1 cellular context compared by ENCODE assay signal in the genomic region with DNA sequence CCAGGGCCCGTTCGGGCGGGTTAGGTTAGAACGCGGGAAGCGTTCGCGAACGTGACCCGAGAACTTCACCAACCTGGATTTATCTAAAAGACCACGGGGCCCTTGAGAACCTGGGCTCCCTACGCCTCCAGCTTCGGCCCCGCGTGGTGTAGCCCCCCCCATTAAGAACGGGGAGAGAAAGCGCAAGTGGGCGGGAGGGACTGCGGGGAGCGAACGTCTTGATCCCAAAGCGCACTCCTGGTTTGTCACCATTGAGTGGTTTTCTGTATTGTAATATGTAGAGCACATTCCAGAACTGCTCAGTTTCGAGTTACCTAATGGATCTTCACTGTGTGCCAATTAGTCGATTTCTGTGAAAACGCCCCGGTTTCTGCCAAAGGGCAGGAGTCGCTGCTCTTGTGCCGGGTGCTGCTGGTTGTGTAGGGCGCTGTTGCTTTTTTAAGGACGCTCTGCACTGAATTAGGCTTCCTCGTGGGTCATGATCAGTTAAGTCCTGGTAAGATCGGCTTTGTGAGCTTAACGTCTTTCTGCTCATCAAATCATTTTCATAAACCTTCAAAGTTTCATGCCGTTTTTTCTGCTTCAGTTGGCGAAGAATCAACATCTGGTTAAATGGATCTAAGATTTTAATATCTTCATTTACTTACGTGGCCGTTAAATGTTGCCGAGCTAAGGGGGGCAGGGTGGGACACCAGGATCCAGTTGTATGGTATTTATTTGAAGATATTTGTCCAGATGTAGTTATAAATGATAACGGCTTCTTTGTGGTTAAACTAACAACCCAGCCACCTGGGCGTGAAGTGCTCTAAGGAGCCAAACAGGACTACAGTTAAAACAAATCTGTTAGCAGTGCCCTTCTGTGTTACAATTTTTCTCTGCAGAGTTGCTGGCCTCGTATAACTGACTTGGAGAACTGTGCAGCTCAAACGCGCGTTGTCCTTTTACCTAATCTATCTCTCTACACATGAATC.
A peak's percentile ranks its signal among the peaks of the same experiment; 100 is the strongest.
TF ChIP-seq lines count a peak whose summit lies in the region.

No MANE protein-coding gene starts in this region.

TF ChIP-seq in HepG2, 621 proteins besides CTCF, POLR2A, EP300 and RAD21 (continued from another document and continues in another):
- TF ChIP-seq, protein P1, sequence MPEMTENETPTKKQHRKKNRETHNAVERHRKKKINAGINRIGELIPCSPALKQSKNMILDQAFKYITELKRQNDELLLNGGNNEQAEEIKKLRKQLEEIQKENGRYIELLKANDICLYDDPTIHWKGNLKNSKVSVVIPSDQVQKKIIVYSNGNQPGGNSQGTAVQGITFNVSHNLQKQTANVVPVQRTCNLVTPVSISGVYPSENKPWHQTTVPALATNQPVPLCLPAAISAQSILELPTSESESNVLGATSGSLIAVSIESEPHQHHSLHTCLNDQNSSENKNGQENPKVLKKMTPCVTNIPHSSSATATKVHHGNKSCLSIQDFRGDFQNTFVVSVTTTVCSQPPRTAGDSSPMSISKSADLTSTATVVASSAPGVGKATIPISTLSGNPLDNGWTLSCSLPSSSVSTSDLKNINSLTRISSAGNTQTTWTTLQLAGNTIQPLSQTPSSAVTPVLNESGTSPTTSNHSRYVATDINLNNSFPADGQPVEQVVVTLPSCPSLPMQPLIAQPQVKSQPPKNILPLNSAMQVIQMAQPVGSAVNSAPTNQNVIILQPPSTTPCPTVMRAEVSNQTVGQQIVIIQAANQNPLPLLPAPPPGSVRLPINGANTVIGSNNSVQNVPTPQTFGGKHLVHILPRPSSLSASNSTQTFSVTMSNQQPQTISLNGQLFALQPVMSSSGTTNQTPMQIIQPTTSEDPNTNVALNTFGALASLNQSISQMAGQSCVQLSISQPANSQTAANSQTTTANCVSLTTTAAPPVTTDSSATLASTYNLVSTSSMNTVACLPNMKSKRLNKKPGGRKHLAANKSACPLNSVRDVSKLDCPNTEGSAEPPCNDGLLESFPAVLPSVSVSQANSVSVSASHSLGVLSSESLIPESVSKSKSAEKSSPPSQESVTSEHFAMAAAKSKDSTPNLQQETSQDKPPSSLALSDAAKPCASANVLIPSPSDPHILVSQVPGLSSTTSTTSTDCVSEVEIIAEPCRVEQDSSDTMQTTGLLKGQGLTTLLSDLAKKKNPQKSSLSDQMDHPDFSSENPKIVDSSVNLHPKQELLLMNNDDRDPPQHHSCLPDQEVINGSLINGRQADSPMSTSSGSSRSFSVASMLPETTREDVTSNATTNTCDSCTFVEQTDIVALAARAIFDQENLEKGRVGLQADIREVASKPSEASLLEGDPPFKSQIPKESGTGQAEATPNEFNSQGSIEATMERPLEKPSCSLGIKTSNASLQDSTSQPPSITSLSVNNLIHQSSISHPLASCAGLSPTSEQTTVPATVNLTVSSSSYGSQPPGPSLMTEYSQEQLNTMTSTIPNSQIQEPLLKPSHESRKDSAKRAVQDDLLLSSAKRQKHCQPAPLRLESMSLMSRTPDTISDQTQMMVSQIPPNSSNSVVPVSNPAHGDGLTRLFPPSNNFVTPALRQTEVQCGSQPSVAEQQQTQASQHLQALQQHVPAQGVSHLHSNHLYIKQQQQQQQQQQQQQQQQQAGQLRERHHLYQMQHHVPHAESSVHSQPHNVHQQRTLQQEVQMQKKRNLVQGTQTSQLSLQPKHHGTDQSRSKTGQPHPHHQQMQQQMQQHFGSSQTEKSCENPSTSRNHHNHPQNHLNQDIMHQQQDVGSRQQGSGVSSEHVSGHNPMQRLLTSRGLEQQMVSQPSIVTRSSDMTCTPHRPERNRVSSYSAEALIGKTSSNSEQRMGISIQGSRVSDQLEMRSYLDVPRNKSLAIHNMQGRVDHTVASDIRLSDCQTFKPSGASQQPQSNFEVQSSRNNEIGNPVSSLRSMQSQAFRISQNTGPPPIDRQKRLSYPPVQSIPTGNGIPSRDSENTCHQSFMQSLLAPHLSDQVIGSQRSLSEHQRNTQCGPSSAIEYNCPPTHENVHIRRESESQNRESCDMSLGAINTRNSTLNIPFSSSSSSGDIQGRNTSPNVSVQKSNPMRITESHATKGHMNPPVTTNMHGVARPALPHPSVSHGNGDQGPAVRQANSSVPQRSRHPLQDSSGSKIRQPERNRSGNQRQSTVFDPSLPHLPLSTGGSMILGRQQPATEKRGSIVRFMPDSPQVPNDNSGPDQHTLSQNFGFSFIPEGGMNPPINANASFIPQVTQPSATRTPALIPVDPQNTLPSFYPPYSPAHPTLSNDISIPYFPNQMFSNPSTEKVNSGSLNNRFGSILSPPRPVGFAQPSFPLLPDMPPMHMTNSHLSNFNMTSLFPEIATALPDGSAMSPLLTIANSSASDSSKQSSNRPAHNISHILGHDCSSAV (CRISPR knock-in tag; IDR thresholded peaks at IDR 0.05; ENCODE audit: borderline replicate concordance): no peak
- TF ChIP-seq PRMT3 (CRISPR knock-in tag; IDR thresholded peaks at IDR 0.05; ENCODE audit: borderline replicate concordance, low read depth) (no peak), ZBTB1 (CRISPR knock-in tag; IDR thresholded peaks at IDR 0.05; ENCODE audit: borderline replicate concordance) (no peak), CHD2 (IDR thresholded peaks at IDR 0.05; ENCODE audit: low read depth, low read length) (no peak), ZSCAN22 (CRISPR knock-in tag; IDR thresholded peaks at IDR 0.05) (no peak), ZFP91 (CRISPR knock-in tag; IDR thresholded peaks at IDR 0.05; ENCODE audit: borderline replicate concordance) (0 out of 2 replicates have a peak, but pooled peaks have one; percentile 11), SRY (CRISPR knock-in tag; IDR thresholded peaks at IDR 0.05) (no peak), ZBTB37 (CRISPR knock-in tag; IDR thresholded peaks at IDR 0.05) (no peak), ZBTB40 (IDR thresholded peaks at IDR 0.05) (no peak), ZBTB40 (CRISPR knock-in tag; IDR thresholded peaks at IDR 0.05) (no peak)
- TF ChIP-seq, protein P2, sequence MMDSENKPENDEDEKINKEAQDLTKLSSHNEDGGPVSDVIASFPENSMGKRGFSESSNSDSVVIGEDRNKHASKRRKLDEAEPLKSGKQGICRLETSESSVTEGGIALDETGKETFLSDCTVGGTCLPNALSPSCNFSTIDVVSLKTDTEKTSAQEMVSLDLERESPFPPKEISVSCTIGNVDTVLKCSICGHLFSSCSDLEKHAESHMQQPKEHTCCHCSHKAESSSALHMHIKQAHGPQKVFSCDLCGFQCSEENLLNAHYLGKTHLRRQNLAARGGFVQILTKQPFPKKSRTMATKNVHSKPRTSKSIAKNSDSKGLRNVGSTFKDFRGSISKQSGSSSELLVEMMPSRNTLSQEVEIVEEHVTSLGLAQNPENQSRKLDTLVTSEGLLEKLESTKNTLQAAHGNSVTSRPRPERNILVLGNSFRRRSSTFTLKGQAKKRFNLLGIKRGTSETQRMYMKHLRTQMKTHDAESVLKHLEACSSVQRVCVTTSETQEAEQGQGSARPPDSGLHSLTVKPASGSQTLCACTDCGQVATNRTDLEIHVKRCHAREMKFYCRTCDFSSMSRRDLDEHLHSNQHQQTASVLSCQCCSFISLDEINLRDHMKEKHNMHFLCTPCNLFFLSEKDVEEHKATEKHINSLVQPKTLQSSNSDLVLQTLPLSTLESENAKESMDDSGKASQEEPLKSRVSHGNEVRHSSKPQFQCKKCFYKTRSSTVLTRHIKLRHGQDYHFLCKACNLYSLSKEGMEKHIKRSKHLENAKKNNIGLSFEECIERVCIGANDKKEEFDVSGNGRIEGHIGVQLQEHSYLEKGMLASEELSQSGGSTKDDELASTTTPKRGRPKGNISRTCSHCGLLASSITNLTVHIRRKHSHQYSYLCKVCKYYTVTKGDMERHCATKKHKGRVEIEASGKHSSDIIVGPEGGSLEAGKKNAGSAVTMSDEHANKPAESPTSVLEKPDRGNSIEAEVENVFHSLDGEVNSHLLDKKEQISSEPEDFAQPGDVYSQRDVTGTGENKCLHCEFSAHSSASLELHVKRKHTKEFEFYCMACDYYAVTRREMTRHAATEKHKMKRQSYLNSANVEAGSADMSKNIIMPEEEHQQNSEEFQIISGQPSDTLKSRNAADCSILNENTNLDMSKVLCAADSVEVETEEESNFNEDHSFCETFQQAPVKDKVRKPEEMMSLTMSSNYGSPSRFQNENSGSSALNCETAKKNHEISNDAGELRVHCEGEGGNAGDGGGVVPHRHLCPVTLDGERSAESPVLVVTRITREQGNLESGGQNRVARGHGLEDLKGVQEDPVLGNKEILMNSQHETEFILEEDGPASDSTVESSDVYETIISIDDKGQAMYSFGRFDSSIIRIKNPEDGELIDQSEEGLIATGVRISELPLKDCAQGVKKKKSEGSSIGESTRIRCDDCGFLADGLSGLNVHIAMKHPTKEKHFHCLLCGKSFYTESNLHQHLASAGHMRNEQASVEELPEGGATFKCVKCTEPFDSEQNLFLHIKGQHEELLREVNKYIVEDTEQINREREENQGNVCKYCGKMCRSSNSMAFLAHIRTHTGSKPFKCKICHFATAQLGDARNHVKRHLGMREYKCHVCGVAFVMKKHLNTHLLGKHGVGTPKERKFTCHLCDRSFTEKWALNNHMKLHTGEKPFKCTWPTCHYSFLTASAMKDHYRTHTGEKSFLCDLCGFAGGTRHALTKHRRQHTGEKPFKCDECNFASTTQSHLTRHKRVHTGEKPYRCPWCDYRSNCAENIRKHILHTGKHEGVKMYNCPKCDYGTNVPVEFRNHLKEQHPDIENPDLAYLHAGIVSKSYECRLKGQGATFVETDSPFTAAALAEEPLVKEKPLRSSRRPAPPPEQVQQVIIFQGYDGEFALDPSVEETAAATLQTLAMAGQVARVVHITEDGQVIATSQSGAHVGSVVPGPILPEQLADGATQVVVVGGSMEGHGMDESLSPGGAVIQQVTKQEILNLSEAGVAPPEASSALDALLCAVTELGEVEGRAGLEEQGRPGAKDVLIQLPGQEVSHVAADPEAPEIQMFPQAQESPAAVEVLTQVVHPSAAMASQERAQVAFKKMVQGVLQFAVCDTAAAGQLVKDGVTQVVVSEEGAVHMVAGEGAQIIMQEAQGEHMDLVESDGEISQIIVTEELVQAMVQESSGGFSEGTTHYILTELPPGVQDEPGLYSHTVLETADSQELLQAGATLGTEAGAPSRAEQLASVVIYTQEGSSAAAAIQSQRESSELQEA (CRISPR knock-in tag; IDR thresholded peaks at IDR 0.05; ENCODE audit: not compliant biosample characterization): no peak
